In genomic region chr11:43145653-43146052, GRCh38 we compare ENCODE assay signal across 1 cellular context.
TF ChIP-seq lines count a peak whose summit lies in the region.

No MANE protein-coding gene starts in this region.

TF ChIP-seq in GM12878, 131 proteins besides CTCF, POLR2A, EP300 and RAD21 (continued from another document):
- TF ChIP-seq E4F1 (IDR thresholded peaks at IDR 0.05; ENCODE audit: borderline replicate concordance, partially characterized antibody) (no peak), NR2F1 (conservative IDR thresholded peaks at IDR 0.05) (0 out of 2 replicates have a peak, but pooled peaks have one; percentile 11), CBX5 (IDR thresholded peaks at IDR 0.05; ENCODE audit: low read depth) (peak; percentile 77; the same call in 1 of the 2 replicates), RUNX3 (IDR thresholded peaks at IDR 0.05; ENCODE audit: low read length) (peak; percentile 50), ATF7 (IDR thresholded peaks at IDR 0.05; ENCODE audit: low read depth) (peak; percentile 23; the same call in 1 of the 2 replicates), IKZF1 (conservative IDR thresholded peaks at IDR 0.05) (peak; percentile 45), DPF2 (IDR thresholded peaks at IDR 0.05) (peak; percentile 38; the same call in 1 of the 2 replicates), POU2F2 (IDR thresholded peaks at IDR 0.05; ENCODE audit: borderline replicate concordance, low read depth, low read length) (0 out of 3 replicates have a peak, but pooled peaks have one; percentile 45), ETV6 (conservative IDR thresholded peaks at IDR 0.05 in 1 of 2, IDR thresholded peaks at IDR 0.05 in 1 of 2; ENCODE audit: borderline replicate concordance in 1 of 2, low read depth in 1 of 2) (peak in 1 of 2 experiments; percentile 44; a peak in 2 of 4 replicates), ATF3 (IDR thresholded peaks at IDR 0.05; ENCODE audit: borderline replicate concordance, extremely low read depth, low read depth, low read length) (no peak), MEF2B (IDR thresholded peaks at IDR 0.05; ENCODE audit: partially characterized antibody, poor library complexity, severe bottlenecking) (peak; percentile 10), LARP7 (IDR thresholded peaks at IDR 0.05) (no peak), POLR2AphosphoS5 (IDR thresholded peaks at IDR 0.05; ENCODE audit: low read length) (peak; percentile 69), RELB (IDR thresholded peaks at IDR 0.05; ENCODE audit: low read depth) (peak; percentile 41; the same call in 1 of the 2 replicates), SP1 (IDR thresholded peaks at IDR 0.05; ENCODE audit: low read depth, low read length) (peak; percentile 60), SREBF2 (IDR thresholded peaks at IDR 0.05; ENCODE audit: low read length) (no peak), IRF4 (IDR thresholded peaks at IDR 0.05; ENCODE audit: low read depth, low read length) (peak; percentile 45; the same call in 1 of the 2 replicates), JUNB (IDR thresholded peaks at IDR 0.05) (peak; percentile 52; the same call in 1 of the 2 replicates), PRDM15 (CRISPR knock-in tag; IDR thresholded peaks at IDR 0.05) (no peak), IKZF2 (IDR thresholded peaks at IDR 0.05) (peak; percentile 35 to 56; a peak in 2 of 4 replicates), CREM (IDR thresholded peaks at IDR 0.05; ENCODE audit: low read depth) (peak; percentile 45; the same call in 1 of the 2 replicates), MTA2 (IDR thresholded peaks at IDR 0.05; ENCODE audit: low read depth) (peak; percentile 46; the same call in 1 of the 2 replicates)
